In the genomic region with DNA sequence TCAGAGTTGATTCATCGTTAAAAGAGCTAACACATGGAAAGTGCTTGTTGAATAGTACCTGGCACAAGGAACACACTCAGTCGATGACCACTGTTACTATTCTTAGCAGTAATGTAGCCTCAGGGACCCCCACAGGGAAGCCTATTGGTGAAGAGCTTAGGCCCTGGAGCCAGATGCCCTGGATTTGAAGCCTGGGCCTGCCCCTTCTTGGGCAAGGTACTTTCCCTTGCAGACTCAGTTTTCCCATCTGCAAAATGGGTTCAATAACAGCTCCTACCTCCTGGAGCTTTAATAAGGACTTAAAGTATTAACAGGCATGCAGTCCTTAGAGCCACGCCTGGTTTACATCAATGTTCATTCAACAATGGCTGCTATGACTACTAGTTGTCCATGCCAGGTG, we compare ENCODE assay signal across 34 cellular contexts.
"Had no signal": no experiment of that assay in that cellular context is flagged by ENCODE, and none has a peak within 500 bp of the region (broad histone marks: within the 10 kb centered on the region; RNA-seq: fewer than 3 reads in every experiment).

No MANE protein-coding gene starts in this region.

- DNase-seq: activated CD4-positive, alpha-beta T cell treated with anti-CD3 and anti-CD28 coated beads, Interleukin-2, amount 10 ng/mL, durations not matched to agents 24 days and 14 days; activated CD4-positive, alpha-beta T cell treated with anti-CD3 and anti-CD28 coated beads, Interleukin-2, amount 50 U/mL, for 4 hours; activated CD8-positive, alpha-beta T cell treated with anti-CD3 and anti-CD28 coated beads for 36 hours; activated effector memory CD4-positive, alpha-beta T cell treated with anti-CD3 and anti-CD28 coated beads, Interleukin-2, amount 50 U/mL, for 16 hours; activated naive CD4-positive, alpha-beta T cell; activated naive CD4-positive, alpha-beta T cell treated with anti-CD3 and anti-CD28 coated beads, Interleukin-2, amount 50 U/mL, for 16 hours; activated naive CD8-positive, alpha-beta T cell treated with anti-CD3 and anti-CD28 coated beads for 36 hours; activated T-cell treated with anti-CD3 and anti-CD28 coated beads, Interleukin-2, amount 50 U/mL, for 1 hour; activated T-cell treated with anti-CD3 and anti-CD28 coated beads, Interleukin-2, amount 50 U/mL, for 72 hours; amniotic stem cell; aorta; brain microvascular endothelial cell; NCI-H1105; NCI-H1417 treated with DMSO at 0.1 percent for 48 hours; NCI-H187 treated with DMSO at 0.1 percent for 48 hours; NCI-H2081; NCI-H2171 treated with DMSO at 0.1 percent for 48 hours; NCI-H2227 treated with DMSO at 0.1 percent for 48 hours; NCI-H446; NCI-H510A treated with DMSO at 0.1 percent for 48 hours; NCI-H69; NK-92 treated with Interleukin-12 subunit alpha and Interleukin-12 subunit beta, amount 100 ng/mL, for 24 hours; PC-3; Peyer's patch; RPMI8226; SHP77 treated with DMSO at 0.1 percent for 48 hours; T-helper 1 cell; T-helper 2 cell; T-helper 9 cell had no signal

- H3K9me3 ChIP-seq: Peyer's patch, SJSA1 had no signal

- ATAC-seq: activated CD8-positive, alpha-beta T cell treated with anti-CD3 and anti-CD28 coated beads for 36 hours; activated T-cell treated with anti-CD3 and anti-CD28 coated beads, Interleukin-2, amount 50 U/mL, for 72 hours; activated T-helper 17 cell treated with anti-CD3 and anti-CD28 coated beads, Interleukin-2, amount 50 U/mL, for 72 hours; PC-3; SK-N-SH treated with all-trans-retinoic acid at 6 μM for 48 hours had no signal

- H3K36me3 ChIP-seq: brain microvascular endothelial cell, Peyer's patch, SJSA1 had no signal

- H3K4me2 ChIP-seq: KMS-11 had no signal

- H3K9ac ChIP-seq: KMS-11 had no signal

- H3K4me1 ChIP-seq: Peyer's patch, SJSA1 had no signal

- H3K27me3 ChIP-seq: brain microvascular endothelial cell, Peyer's patch, SJSA1 had no signal

- H3K4me3 ChIP-seq: Peyer's patch, SJSA1 had no signal

- H3K27ac ChIP-seq: brain microvascular endothelial cell, KMS-11, Peyer's patch, SJSA1, VCaP had no signal
